ENCODE assay signal across 2 cellular contexts in genomic region chr10:80390740-80391139, GRCh38.
A peak's percentile ranks its signal among the peaks of the same experiment; 100 is the strongest.
TF ChIP-seq lines count a peak whose summit lies in the region.

No MANE protein-coding gene starts in this region.

TF ChIP-seq in HepG2, 621 proteins besides CTCF, POLR2A, EP300 and RAD21:
- TF ChIP-seq, protein P1, sequence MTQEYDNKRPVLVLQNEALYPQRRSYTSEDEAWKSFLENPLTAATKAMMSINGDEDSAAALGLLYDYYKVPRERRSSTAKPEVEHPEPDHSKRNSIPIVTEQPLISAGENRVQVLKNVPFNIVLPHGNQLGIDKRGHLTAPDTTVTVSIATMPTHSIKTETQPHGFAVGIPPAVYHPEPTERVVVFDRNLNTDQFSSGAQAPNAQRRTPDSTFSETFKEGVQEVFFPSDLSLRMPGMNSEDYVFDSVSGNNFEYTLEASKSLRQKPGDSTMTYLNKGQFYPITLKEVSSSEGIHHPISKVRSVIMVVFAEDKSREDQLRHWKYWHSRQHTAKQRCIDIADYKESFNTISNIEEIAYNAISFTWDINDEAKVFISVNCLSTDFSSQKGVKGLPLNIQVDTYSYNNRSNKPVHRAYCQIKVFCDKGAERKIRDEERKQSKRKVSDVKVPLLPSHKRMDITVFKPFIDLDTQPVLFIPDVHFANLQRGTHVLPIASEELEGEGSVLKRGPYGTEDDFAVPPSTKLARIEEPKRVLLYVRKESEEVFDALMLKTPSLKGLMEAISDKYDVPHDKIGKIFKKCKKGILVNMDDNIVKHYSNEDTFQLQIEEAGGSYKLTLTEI (CRISPR knock-in tag; conservative IDR thresholded peaks at IDR 0.05), result no peak
- TF ChIP-seq, protein P2, sequence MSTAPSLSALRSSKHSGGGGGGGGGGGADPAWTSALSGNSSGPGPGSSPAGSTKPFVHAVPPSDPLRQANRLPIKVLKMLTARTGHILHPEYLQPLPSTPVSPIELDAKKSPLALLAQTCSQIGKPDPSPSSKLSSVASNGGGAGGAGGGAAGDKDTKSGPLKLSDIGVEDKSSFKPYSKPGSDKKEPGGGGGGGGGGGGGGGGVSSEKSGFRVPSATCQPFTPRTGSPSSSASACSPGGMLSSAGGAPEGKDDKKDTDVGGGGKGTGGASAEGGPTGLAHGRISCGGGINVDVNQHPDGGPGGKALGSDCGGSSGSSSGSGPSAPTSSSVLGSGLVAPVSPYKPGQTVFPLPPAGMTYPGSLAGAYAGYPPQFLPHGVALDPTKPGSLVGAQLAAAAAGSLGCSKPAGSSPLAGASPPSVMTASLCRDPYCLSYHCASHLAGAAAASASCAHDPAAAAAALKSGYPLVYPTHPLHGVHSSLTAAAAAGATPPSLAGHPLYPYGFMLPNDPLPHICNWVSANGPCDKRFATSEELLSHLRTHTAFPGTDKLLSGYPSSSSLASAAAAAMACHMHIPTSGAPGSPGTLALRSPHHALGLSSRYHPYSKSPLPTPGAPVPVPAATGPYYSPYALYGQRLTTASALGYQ (CRISPR knock-in tag; IDR thresholded peaks at IDR 0.05), result no peak
- no peak for TF ChIP-seq FOXO1 (CRISPR knock-in tag; IDR thresholded peaks at IDR 0.05)
- no peak for TF ChIP-seq ZFAT (CRISPR knock-in tag; conservative IDR thresholded peaks at IDR 0.05)
- peak; percentile 50; the same call in 1 of the 2 replicates for TF ChIP-seq HNF4G (IDR thresholded peaks at IDR 0.05; ENCODE audit: borderline replicate concordance, low read depth, low read length)
- TF ChIP-seq HNF4G (CRISPR knock-in tag; IDR thresholded peaks at IDR 0.05; ENCODE audit: borderline replicate concordance, low read depth), result no peak
- TF ChIP-seq SOX5 (CRISPR knock-in tag; IDR thresholded peaks at IDR 0.05; ENCODE audit: borderline replicate concordance), result no peak
- peak; percentile 70 for TF ChIP-seq HNF4A (CRISPR knock-in tag; IDR thresholded peaks at IDR 0.05)
- no peak for TF ChIP-seq ZNF772 (CRISPR knock-in tag; IDR thresholded peaks at IDR 0.05)
- TF ChIP-seq ZNF629 (CRISPR knock-in tag; conservative IDR thresholded peaks at IDR 0.05), result 0 out of 2 replicates have a peak, but pooled peaks have one; percentile 24
- peak; percentile 16; the same call in 1 of the 2 replicates for TF ChIP-seq NR2C2 (CRISPR knock-in tag; IDR thresholded peaks at IDR 0.05; ENCODE audit: borderline replicate concordance)
- TF ChIP-seq TRIM24 (CRISPR knock-in tag; IDR thresholded peaks at IDR 0.05), result no peak
- TF ChIP-seq ZNF574 (CRISPR knock-in tag; IDR thresholded peaks at IDR 0.05), result no peak
- TF ChIP-seq THRA (CRISPR knock-in tag; IDR thresholded peaks at IDR 0.05; ENCODE audit: borderline replicate concordance), result peak; percentile 79; the same call in 1 of the 2 replicates
- no peak for TF ChIP-seq TBL1XR1 (IDR thresholded peaks at IDR 0.05; ENCODE audit: borderline replicate concordance, low read length, partially characterized antibody)
- TF ChIP-seq RXRA (CRISPR knock-in tag; IDR thresholded peaks at IDR 0.05), result no peak

TF ChIP-seq in liver, 16 proteins besides CTCF, POLR2A, EP300 and RAD21:
- TF ChIP-seq NR2F2 (IDR thresholded peaks at IDR 0.05) (no peak), JUND (IDR thresholded peaks at IDR 0.05) (no peak), HNF4G (IDR thresholded peaks at IDR 0.05) (peak; percentile 39), RXRA (IDR thresholded peaks at IDR 0.05) (peak in 1 of 2 donors; percentile 32), HNF4A (conservative IDR thresholded peaks at IDR 0.05) (peak; percentile 30 to 66)
